In the genomic region with DNA sequence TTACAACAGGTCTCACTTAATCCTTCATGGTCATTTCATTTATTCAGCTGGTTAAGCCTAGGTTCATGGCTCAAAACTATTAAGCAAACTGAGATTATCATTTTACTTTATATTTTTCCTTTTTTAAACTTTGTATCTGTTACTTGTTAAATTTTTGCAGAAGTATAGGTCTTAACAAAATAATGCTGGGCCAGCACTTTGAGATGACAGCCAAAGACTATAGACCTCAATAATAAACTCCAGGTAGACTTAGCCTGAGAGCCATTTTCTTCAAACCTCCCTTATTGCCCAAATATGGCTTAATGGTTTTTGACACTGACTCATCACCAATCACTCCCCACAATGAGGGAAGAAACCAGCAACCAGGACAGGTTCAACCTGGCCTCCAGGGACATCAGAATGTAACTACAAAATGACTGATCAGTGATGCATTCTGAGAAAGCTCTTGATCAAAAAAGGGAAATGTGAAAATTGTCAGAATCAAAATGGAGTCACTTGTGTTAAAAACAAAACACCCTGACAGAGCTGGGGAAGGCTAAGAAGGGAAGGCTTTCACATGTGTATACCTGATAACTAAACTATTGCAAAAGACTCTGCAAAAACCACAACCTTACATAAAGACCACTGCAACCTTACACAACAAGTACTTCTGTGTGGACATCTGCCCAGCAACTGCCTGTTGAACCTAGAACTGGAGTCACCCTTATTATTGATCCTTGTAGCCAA, we compare ENCODE assay signal across 1 cellular context.
TF ChIP-seq lines count a peak whose summit lies in the region.

No MANE protein-coding gene starts in this region.

TF ChIP-seq in SK-N-SH, 30 proteins besides CTCF, POLR2A, EP300 and RAD21 (continued from another document):
- TF ChIP-seq, protein P1, sequence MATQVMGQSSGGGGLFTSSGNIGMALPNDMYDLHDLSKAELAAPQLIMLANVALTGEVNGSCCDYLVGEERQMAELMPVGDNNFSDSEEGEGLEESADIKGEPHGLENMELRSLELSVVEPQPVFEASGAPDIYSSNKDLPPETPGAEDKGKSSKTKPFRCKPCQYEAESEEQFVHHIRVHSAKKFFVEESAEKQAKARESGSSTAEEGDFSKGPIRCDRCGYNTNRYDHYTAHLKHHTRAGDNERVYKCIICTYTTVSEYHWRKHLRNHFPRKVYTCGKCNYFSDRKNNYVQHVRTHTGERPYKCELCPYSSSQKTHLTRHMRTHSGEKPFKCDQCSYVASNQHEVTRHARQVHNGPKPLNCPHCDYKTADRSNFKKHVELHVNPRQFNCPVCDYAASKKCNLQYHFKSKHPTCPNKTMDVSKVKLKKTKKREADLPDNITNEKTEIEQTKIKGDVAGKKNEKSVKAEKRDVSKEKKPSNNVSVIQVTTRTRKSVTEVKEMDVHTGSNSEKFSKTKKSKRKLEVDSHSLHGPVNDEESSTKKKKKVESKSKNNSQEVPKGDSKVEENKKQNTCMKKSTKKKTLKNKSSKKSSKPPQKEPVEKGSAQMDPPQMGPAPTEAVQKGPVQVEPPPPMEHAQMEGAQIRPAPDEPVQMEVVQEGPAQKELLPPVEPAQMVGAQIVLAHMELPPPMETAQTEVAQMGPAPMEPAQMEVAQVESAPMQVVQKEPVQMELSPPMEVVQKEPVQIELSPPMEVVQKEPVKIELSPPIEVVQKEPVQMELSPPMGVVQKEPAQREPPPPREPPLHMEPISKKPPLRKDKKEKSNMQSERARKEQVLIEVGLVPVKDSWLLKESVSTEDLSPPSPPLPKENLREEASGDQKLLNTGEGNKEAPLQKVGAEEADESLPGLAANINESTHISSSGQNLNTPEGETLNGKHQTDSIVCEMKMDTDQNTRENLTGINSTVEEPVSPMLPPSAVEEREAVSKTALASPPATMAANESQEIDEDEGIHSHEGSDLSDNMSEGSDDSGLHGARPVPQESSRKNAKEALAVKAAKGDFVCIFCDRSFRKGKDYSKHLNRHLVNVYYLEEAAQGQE (IDR thresholded peaks at IDR 0.05; ENCODE audit: low read depth, low read length) = no peak
- TF ChIP-seq TAF1 (IDR thresholded peaks at IDR 0.05; ENCODE audit: borderline replicate concordance, low read depth, low read length) (no peak), RCOR1 (IDR thresholded peaks at IDR 0.05; ENCODE audit: low read length) (no peak), FOXJ3 (CRISPR knock-in tag; IDR thresholded peaks at IDR 0.05) (no peak), TEAD4 (IDR thresholded peaks at IDR 0.05; ENCODE audit: borderline replicate concordance, insufficient read depth) (no peak), CHD2 (IDR thresholded peaks at IDR 0.05; ENCODE audit: low read length, partially characterized antibody) (no peak), NRF1 (IDR thresholded peaks at IDR 0.05; ENCODE audit: low read depth, low read length) (no peak), TCF12 (IDR thresholded peaks at IDR 0.05) (no peak)
